16 cellular contexts compared by ENCODE assay signal in genomic region chr4:147526272-147526654, GRCh38. TPM values are rescaled to one million over a fixed set of nuclear protein-coding genes. Genes with fewer than 3 reads are reported as not detected.
DNase-seq lines count a peak whose midpoint lies in the region; ATAC-seq and TF ChIP-seq lines count a peak whose summit lies in the region.
"Had no signal": no experiment of that assay in that cellular context is flagged by ENCODE, and none has a peak within 500 bp of the region (broad histone marks: within the 10 kb centered on the region; RNA-seq: fewer than 3 reads in every experiment).

No MANE protein-coding gene starts in this region.

- no peak overlapping the region for H3K4me3 Mint-ChIP-seq in T-cell
- H3K4me3 Mint-ChIP-seq: stimulated activated naive B cell treated with anti-CD40 and anti-IgM and Interleukin-4, amounts not matched to agents 10 μg/mL and 1 μg/mL and 100 μg/mL, for 72 hours; T-helper 1 cell treated with Interleukin-12 subunit alpha and Interleukin-12 subunit beta and Interleukin-4 antibody, amounts not matched to agents 30 μg/mL and 1 μg/mL, for 36 hours had no signal

- H3K79me2 ChIP-seq in OCI-LY3 (ENCODE audit: low read length) = no peaks in the 10 kb centered on the region

- peaks cover 22% of the 10 kb centered on the region for H3K4me1 ChIP-seq in OCI-LY3 (ENCODE audit: low read length)
- peaks cover 0 to 20% of the 10 kb centered on the region in 2 donors for H3K4me1 ChIP-seq in right atrium auricular region

- no peaks in the 10 kb centered on the region for H3K4me1 Mint-ChIP-seq in T-cell
- H3K4me1 Mint-ChIP-seq: stimulated activated naive B cell treated with anti-CD40 and anti-IgM and Interleukin-4, amounts not matched to agents 10 μg/mL and 1 μg/mL and 100 μg/mL, for 72 hours had no signal

- H2AFZ ChIP-seq in OCI-LY3 (ENCODE audit: low read depth, low read length) = no peak overlapping the region

- H3K27me3 ChIP-seq in OCI-LY3 (ENCODE audit: low read depth, low read length) = no peaks in the 10 kb centered on the region
- no peaks in the 10 kb centered on the region for H3K27me3 ChIP-seq in right atrium auricular region

- CTCF ChIA-PET in T-cell (lab: Charles Lee) = interaction anchor here in 1 of 2 donors (0.5 kb wide), 1 partner anchor 183 kb away, joined by 3 read pairs; no protein-coding TSS in a partner anchor

- no peak for DNase-seq in right atrium auricular region (ENCODE audit: low spot score)
- DNase-seq in head of caudate nucleus = no peak
- no peak for DNase-seq in NCI-H748 treated with DMSO at 0.1 percent for 48 hours (lab: John Stamatoyannopoulos, UW)
- DNase-seq in T-cell = no peak
- DNase-seq: activated T-cell treated with anti-CD3 and anti-CD28 coated beads, Interleukin-2, amount 50 U/mL, for 1 hour; cortex of kidney; NCI-H2107; stimulated activated CD4-positive, alpha-beta T cell treated with anti-CD3 and anti-CD28 coated beads, Interleukin-4, amount 100 ng/mL, for 24 hours; stimulated activated naive B cell treated with anti-CD40 and anti-IgM and Interleukin-4, amounts not matched to agents 10 μg/mL and 1 μg/mL and 100 μg/mL, for 72 hours had no signal

- H3K36me3 Mint-ChIP-seq in T-cell = no peaks in the 10 kb centered on the region
- H3K36me3 Mint-ChIP-seq: stimulated activated naive B cell treated with anti-CD40 and anti-IgM and Interleukin-4, amounts not matched to agents 10 μg/mL and 1 μg/mL and 100 μg/mL, for 72 hours had no signal

- POLR2A ChIA-PET in T-cell (lab: Charles Lee) = no interaction called here

- H3K27ac ChIP-seq in C4-2B (peak overlapping the region; percentile 36; the same call in 1 of the 2 replicates), OCI-LY3 (ENCODE audit: low read length) (no peak overlapping the region), right atrium auricular region (peak overlapping the region; percentile 55 to 79)
- H3K27ac ChIP-seq: HL-60 had no signal

- H3K9me3 ChIP-seq in OCI-LY3 (ENCODE audit: insufficient read depth, low read length) (no peaks in the 10 kb centered on the region), right atrium auricular region (no peaks in the 10 kb centered on the region)

- H3K36me3 ChIP-seq in OCI-LY3 (replicated peaks; ENCODE audit: low read depth, low read length) (no peaks in the 10 kb centered on the region), right atrium auricular region (peaks cover 11% of the 10 kb centered on the region)

- intact Hi-C loops in head of caudate nucleus (cut with DNase I) = no loop called here

- ATAC-seq in GM19372 (IDR thresholded peaks at IDR 0.05; ENCODE audit: low read depth, unreplicated experiment) (peak; percentile 51), GM19328 (IDR thresholded peaks at IDR 0.05; ENCODE audit: unreplicated experiment) (no peak), T-cell (replicated peaks in 1 of 4) (no peak)
- ATAC-seq: stimulated activated naive B cell treated with anti-CD40 and anti-IgM and Interleukin-4, amounts not matched to agents 10 μg/mL and 1 μg/mL and 100 μg/mL, for 72 hours had no signal

- H4K20me1 ChIP-seq in OCI-LY3 (ENCODE audit: insufficient read depth, low read length) = no peaks in the 10 kb centered on the region

- no peak overlapping the region for H3K27ac Mint-ChIP-seq in T-cell
- H3K27ac Mint-ChIP-seq: progenitor cell of endocrine pancreas; stimulated activated naive B cell treated with anti-CD40 and anti-IgM and Interleukin-4, amounts not matched to agents 10 μg/mL and 1 μg/mL and 100 μg/mL, for 72 hours; T-helper 1 cell treated with Interleukin-12 subunit alpha and Interleukin-12 subunit beta and Interleukin-4 antibody, amounts not matched to agents 30 μg/mL and 1 μg/mL, for 36 hours had no signal

- no peak overlapping the region for H3K4me3 ChIP-seq in OCI-LY3 (ENCODE audit: low read length)
- H3K4me3 ChIP-seq in right atrium auricular region = no peak overlapping the region

- peaks cover 9 to 24% of the 10 kb centered on the region in 2 donors for H3K27me3 Mint-ChIP-seq in T-cell
- H3K27me3 Mint-ChIP-seq: progenitor cell of endocrine pancreas had no signal

- H3K9me3 Mint-ChIP-seq in T-cell = no peaks in the 10 kb centered on the region
- H3K9me3 Mint-ChIP-seq: T-helper 1 cell treated with Interleukin-12 subunit alpha and Interleukin-12 subunit beta and Interleukin-4 antibody, amounts not matched to agents 30 μg/mL and 1 μg/mL, for 36 hours had no signal

- TF ChIP-seq CTCF in C4-2B (conservative IDR thresholded peaks at IDR 0.05) (0 out of 2 replicates have a peak, but pooled peaks have one; percentile 12), OCI-LY3 (IDR thresholded peaks at IDR 0.05; ENCODE audit: low read depth, low read length) (peak; percentile 65), right atrium auricular region (IDR thresholded peaks at IDR 0.05) (peak in 1 of 2 donors; percentile 51)

- H3K4me2 ChIP-seq in OCI-LY3 (ENCODE audit: low read length) = no peak overlapping the region

- H3K9ac ChIP-seq in OCI-LY3 (ENCODE audit: low read length) = no peak overlapping the region

RNA-seq across cellular contexts. Expression of gene EDNRA, which starts 45.4 kb away (rescaled TPM):
- total RNA-seq in right atrium auricular region (10 to 100 TPM; 64.8 to 72.7 TPM), T-cell (under 1 TPM in 2 of 5 donors, not detected in 3; 0.06 to 0.29 TPM)

Comparison
In these comparisons a context has a peak if more than half of its experiments do, and no peak if none do; other contexts are left out.
1. RNA of gene EDNRA, which starts 45.4 kb away (total RNA-seq): 64.8 to 72.7 TPM in right atrium auricular region; 0.06 to 0.29 TPM in T-cell; every median in the first group is over 10 times any median in the second.